ENCODE assay signal across 9 cellular contexts in the genomic region with DNA sequence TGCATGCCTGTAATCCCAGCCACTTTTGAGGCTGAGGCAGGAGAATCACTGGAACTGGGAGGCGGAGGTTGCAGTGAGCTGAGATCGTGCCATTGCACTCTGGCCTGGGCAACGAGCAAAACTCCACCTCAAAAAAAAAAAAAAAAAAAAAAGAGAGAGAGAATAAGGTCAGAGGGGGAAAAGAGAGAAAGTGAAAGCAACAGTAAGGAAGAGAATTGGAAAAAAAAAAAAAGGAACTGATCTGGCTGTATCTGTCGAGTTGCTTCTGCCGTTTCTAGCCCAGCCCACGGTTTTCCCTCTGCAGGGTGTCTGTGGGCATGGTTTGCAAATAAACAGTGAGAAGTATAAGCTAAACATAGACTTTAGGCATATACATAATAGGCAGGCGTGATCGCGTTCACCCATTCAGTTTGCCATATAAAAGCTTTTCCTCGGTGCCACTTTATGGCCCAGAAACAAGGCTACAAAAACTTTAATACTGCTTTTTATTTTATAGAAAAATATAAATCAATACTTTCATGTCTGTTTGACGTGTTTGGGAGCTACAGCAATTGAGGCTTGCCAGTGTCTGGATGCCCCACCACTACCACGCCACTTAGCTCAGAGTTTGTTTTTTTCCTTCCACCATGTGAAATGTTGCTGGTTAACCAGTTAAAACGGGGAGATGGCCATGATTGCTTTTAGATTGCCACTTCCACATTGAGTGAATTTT.
DNase-seq lines count a peak whose midpoint lies in the region; ATAC-seq and TF ChIP-seq lines count a peak whose summit lies in the region.
"Had no signal": no experiment of that assay in that cellular context is flagged by ENCODE, and none has a peak within 500 bp of the region (broad histone marks: within the 10 kb centered on the region; RNA-seq: fewer than 3 reads in every experiment).

No MANE protein-coding gene starts in this region.

- TF ChIP-seq CTCF in SK-N-SH (IDR thresholded peaks at IDR 0.05) = no peak

- no peaks in the 10 kb centered on the region for H3K36me3 ChIP-seq in CD8-positive, alpha-beta memory T cell (ENCODE audit: insufficient read depth, low read length)
- H3K36me3 ChIP-seq in SK-N-SH (replicated peaks in 1 of 2; ENCODE audit: control insufficient read depth in 1 of 2, insufficient read depth in 2 of 2, low read length in 1 of 2) = no peaks in the 10 kb centered on the region

- H3K4me3 Mint-ChIP-seq in CD8-positive, alpha-beta memory T cell = peak overlapping the region; percentile 5 to 81 (median 67)
- H3K4me3 Mint-ChIP-seq in naive thymus-derived CD8-positive, alpha-beta T cell = peak overlapping the region; percentile 65 to 90 (median 80)

- no peaks in the 10 kb centered on the region for H4K20me1 ChIP-seq in SK-N-SH (ENCODE audit: insufficient read depth)

- in situ Hi-C loops in KBM-7 (cut with MboI; ENCODE audit: low pct_unique_long_range_greater_than_20kb, low sequenced_read_pairs) = no loop called here

- no peak for TF ChIP-seq EP300 in SK-N-SH (IDR thresholded peaks at IDR 0.05; ENCODE audit: borderline replicate concordance in 1 of 2, low read depth in 1 of 2, low read length in 1 of 2)

- 58% methylated on average over 13 of the region's 13 CpGs for WGBS in SK-N-SH (ENCODE audit: low lambda C conversion rate)

- no peak overlapping the region for H3K27ac ChIP-seq in CD8-positive, alpha-beta memory T cell (ENCODE audit: low read depth, low read length)
- no peak overlapping the region for H3K27ac ChIP-seq in SK-N-SH (ENCODE audit: low read depth in 2 of 2, low read length in 1 of 2)

- POLR2A ChIA-PET in CD8-positive, alpha-beta memory T cell (lab: Charles Lee) = no interaction called here
- POLR2A ChIA-PET in naive thymus-derived CD8-positive, alpha-beta T cell (lab: Charles Lee) = no interaction called here
- POLR2A ChIA-PET in SK-N-SH (lab: Yijun Ruan, JAX) = no interaction called here

- CTCF ChIA-PET in CD8-positive, alpha-beta memory T cell (lab: Charles Lee) = no interaction called here
- CTCF ChIA-PET in SK-N-SH (lab: Yijun Ruan, JAX) = interaction anchor here (1.0 kb wide), 1 partner anchor 13 kb away, joined by 3 read pairs; no protein-coding TSS in a partner anchor

- peaks cover 0 to 11% (median 3%) of the 10 kb centered on the region in 3 donors for H3K36me3 Mint-ChIP-seq in CD8-positive, alpha-beta memory T cell
- H3K36me3 Mint-ChIP-seq in activated naive CD4-positive, alpha-beta T cell treated with anti-CD3 and anti-CD28 coated beads, Interleukin-2, amount 50 U/mL, for 72 hours = peaks cover 8 to 22% of the 10 kb centered on the region in 2 donors
- peaks cover 0 to 10% (median 9%) of the 10 kb centered on the region in 3 donors for H3K36me3 Mint-ChIP-seq in naive thymus-derived CD8-positive, alpha-beta T cell

- no peak overlapping the region for H3K4me3 ChIP-seq in CD8-positive, alpha-beta memory T cell (ENCODE audit: low read length)
- H3K4me3 ChIP-seq in SK-N-SH (ENCODE audit: low read depth in 2 of 2, low read length in 1 of 2) = no peak overlapping the region

- no peaks in the 10 kb centered on the region for H3K27me3 ChIP-seq in CD8-positive, alpha-beta memory T cell (ENCODE audit: insufficient read depth, low read length, poor library complexity, severe bottlenecking)
- no peaks in the 10 kb centered on the region for H3K27me3 ChIP-seq in SK-N-SH (ENCODE audit: insufficient read depth)

- no peak overlapping the region for H3K4me2 ChIP-seq in SK-N-SH

- no peaks in the 10 kb centered on the region for H3F3A ChIP-seq in SK-N-SH (replicated peaks; ENCODE audit: insufficient read depth)

- peaks cover 3 to 10% (median 7%) of the 10 kb centered on the region in 5 donors for H3K9me3 Mint-ChIP-seq in CD8-positive, alpha-beta memory T cell
- peaks cover 3 to 11% of the 10 kb centered on the region in 2 donors for H3K9me3 Mint-ChIP-seq in activated naive CD4-positive, alpha-beta T cell treated with anti-CD3 and anti-CD28 coated beads, Interleukin-2, amount 50 U/mL, for 72 hours
- H3K9me3 Mint-ChIP-seq in naive thymus-derived CD8-positive, alpha-beta T cell = peaks cover 0 to 17% (median 9%) of the 10 kb centered on the region in 9 donors

- no peak overlapping the region for H3K9ac ChIP-seq in SK-N-SH

- DNase-seq in CD8-positive, alpha-beta memory T cell = no peak
- peak; percentile 75 for DNase-seq in KBM-7
- DNase-seq in activated naive CD4-positive, alpha-beta T cell treated with anti-CD3 and anti-CD28 coated beads, Interleukin-2, amount 50 U/mL, for 72 hours (ENCODE audit: low spot score in 2 of 2) = no peak
- no peak for DNase-seq in naive thymus-derived CD8-positive, alpha-beta T cell
- no peak for DNase-seq in NCI-H2196 treated with DMSO at 0.1 percent for 48 hours (lab: John Stamatoyannopoulos, UW; ENCODE audit: unreplicated experiment)
- DNase-seq in mesenteric fat pad (ENCODE audit: low spot score) = no peak
- no peak for DNase-seq in SK-N-SH
- DNase-seq: NCI-H1105; stimulated activated CD4-positive, alpha-beta T cell treated with anti-CD3 and anti-CD28 coated beads, Interleukin-4, amount 100 ng/mL, for 4 hours had no signal

- peak overlapping the region in 3 of 8 donors; percentile 13 to 75 (median 71) for H3K27ac Mint-ChIP-seq in CD8-positive, alpha-beta memory T cell
- peak overlapping the region; percentile 14 to 88 for H3K27ac Mint-ChIP-seq in activated naive CD4-positive, alpha-beta T cell treated with anti-CD3 and anti-CD28 coated beads, Interleukin-2, amount 50 U/mL, for 72 hours
- peak overlapping the region in 5 of 10 donors; percentile 34 to 83 (median 73) for H3K27ac Mint-ChIP-seq in naive thymus-derived CD8-positive, alpha-beta T cell

- no peak for TF ChIP-seq RAD21 in SK-N-SH (IDR thresholded peaks at IDR 0.05; ENCODE audit: low read length)

- no peaks in the 10 kb centered on the region for H3K9me2 ChIP-seq in SK-N-SH

- peak; percentile 24 to 43 for ATAC-seq in activated naive CD4-positive, alpha-beta T cell treated with anti-CD3 and anti-CD28 coated beads, Interleukin-2, amount 50 U/mL, for 72 hours
- no peak for ATAC-seq in naive thymus-derived CD8-positive, alpha-beta T cell

- H3K4me1 ChIP-seq in CD8-positive, alpha-beta memory T cell (ENCODE audit: insufficient read depth, low read length) = no peaks in the 10 kb centered on the region
- H3K4me1 ChIP-seq in SK-N-SH (ENCODE audit: control insufficient read depth in 1 of 2, insufficient read depth in 2 of 2, low read depth in 1 of 2, low read length in 1 of 2) = peaks cover 0 to 9% of the 10 kb centered on the region in 2 experiments; a peak in 1 of 4 replicates

- no peak overlapping the region for H2AFZ ChIP-seq in SK-N-SH (ENCODE audit: low read depth)

- no peaks in the 10 kb centered on the region for H3K79me2 ChIP-seq in SK-N-SH (ENCODE audit: insufficient read depth)

- H3K9me3 ChIP-seq in CD8-positive, alpha-beta memory T cell (ENCODE audit: low read length) = no peaks in the 10 kb centered on the region
- H3K9me3 ChIP-seq in SK-N-SH = 0 out of 2 replicates have a peak, but pooled peaks cover 5% of the 10 kb centered on the region

- H3K27me3 Mint-ChIP-seq in CD8-positive, alpha-beta memory T cell = peaks cover 0 to 2% of the 10 kb centered on the region in 2 donors
- H3K27me3 Mint-ChIP-seq in naive thymus-derived CD8-positive, alpha-beta T cell = peaks cover 0 to 9% (median 0%) of the 10 kb centered on the region in 5 donors

- peaks cover 7 to 10% (median 8%) of the 10 kb centered on the region in 3 donors for H3K4me1 Mint-ChIP-seq in CD8-positive, alpha-beta memory T cell
- H3K4me1 Mint-ChIP-seq in naive thymus-derived CD8-positive, alpha-beta T cell = peaks cover 5 to 19% (median 13%) of the 10 kb centered on the region in 4 donors

TF ChIP-seq in SK-N-SH, 30 proteins besides CTCF, POLR2A, EP300 and RAD21 (continues in another document):
- TF ChIP-seq TAF1 (IDR thresholded peaks at IDR 0.05; ENCODE audit: borderline replicate concordance, low read depth, low read length) = no peak
- TF ChIP-seq, protein P1, sequence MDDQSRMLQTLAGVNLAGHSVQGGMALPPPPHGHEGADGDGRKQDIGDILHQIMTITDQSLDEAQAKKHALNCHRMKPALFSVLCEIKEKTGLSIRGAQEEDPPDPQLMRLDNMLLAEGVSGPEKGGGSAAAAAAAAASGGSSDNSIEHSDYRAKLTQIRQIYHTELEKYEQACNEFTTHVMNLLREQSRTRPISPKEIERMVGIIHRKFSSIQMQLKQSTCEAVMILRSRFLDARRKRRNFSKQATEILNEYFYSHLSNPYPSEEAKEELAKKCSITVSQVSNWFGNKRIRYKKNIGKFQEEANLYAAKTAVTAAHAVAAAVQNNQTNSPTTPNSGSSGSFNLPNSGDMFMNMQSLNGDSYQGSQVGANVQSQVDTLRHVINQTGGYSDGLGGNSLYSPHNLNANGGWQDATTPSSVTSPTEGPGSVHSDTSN (IDR thresholded peaks at IDR 0.05) = no peak
- no peak for TF ChIP-seq GABPA (IDR thresholded peaks at IDR 0.05; ENCODE audit: low read depth)
- TF ChIP-seq, protein P2, sequence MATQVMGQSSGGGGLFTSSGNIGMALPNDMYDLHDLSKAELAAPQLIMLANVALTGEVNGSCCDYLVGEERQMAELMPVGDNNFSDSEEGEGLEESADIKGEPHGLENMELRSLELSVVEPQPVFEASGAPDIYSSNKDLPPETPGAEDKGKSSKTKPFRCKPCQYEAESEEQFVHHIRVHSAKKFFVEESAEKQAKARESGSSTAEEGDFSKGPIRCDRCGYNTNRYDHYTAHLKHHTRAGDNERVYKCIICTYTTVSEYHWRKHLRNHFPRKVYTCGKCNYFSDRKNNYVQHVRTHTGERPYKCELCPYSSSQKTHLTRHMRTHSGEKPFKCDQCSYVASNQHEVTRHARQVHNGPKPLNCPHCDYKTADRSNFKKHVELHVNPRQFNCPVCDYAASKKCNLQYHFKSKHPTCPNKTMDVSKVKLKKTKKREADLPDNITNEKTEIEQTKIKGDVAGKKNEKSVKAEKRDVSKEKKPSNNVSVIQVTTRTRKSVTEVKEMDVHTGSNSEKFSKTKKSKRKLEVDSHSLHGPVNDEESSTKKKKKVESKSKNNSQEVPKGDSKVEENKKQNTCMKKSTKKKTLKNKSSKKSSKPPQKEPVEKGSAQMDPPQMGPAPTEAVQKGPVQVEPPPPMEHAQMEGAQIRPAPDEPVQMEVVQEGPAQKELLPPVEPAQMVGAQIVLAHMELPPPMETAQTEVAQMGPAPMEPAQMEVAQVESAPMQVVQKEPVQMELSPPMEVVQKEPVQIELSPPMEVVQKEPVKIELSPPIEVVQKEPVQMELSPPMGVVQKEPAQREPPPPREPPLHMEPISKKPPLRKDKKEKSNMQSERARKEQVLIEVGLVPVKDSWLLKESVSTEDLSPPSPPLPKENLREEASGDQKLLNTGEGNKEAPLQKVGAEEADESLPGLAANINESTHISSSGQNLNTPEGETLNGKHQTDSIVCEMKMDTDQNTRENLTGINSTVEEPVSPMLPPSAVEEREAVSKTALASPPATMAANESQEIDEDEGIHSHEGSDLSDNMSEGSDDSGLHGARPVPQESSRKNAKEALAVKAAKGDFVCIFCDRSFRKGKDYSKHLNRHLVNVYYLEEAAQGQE (IDR thresholded peaks at IDR 0.05; ENCODE audit: low read depth, low read length) = no peak
- no peak for TF ChIP-seq NRF1 (IDR thresholded peaks at IDR 0.05; ENCODE audit: low read depth, low read length)
- no peak for TF ChIP-seq NFIC (IDR thresholded peaks at IDR 0.05; ENCODE audit: borderline replicate concordance)
- no peak for TF ChIP-seq EZH2phosphoT487 (IDR thresholded peaks at IDR 0.05; ENCODE audit: borderline replicate concordance, low read depth)
- no peak for TF ChIP-seq SMC3 (IDR thresholded peaks at IDR 0.05; ENCODE audit: low read depth, low read length)

Comparison
In these comparisons a context has a peak if more than half of its experiments do, and no peak if none do; other contexts are left out.
1. ATAC-seq: peak in activated naive CD4-positive, alpha-beta T cell treated with anti-CD3 and anti-CD28 coated beads, Interleukin-2, amount 50 U/mL, for 72 hours (2 of 2); none in naive thymus-derived CD8-positive, alpha-beta T cell (0 of 2).